In the genomic region with DNA sequence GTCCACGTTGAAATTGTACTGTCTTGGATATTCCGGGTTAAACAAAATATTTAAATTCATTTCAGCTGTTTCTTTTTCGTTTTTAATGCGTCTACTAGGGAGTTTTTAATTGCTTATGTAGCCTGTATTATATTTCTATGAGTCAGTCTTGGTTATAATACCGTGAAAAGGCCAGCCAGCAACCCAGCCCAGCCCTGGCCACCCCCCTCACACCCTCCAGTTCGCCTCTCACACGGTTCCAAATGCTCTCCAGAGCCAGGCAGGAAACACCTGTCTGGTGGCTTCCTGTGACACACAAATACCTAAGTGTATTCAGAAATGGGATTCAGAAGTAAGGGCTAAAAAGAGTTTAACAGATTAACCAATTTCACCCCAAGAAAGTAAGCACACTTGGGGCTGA, we compare ENCODE assay signal across 8 cellular contexts. TPM values are rescaled to one million over a fixed set of nuclear protein-coding genes. Genes with fewer than 3 reads are reported as not detected.
DNase-seq lines count a peak whose midpoint lies in the region; ATAC-seq and TF ChIP-seq lines count a peak whose summit lies in the region.

No MANE protein-coding gene starts in this region.

- TF ChIP-seq POLR2A in upper lobe of left lung (IDR thresholded peaks at IDR 0.05) (no peak), ovary (IDR thresholded peaks at IDR 0.05) (no peak)

- CTCF ChIA-PET in A673 (lab: Charles Lee), result interaction anchor here (0.7 kb wide), 1 partner anchor 113 kb away, joined by 3 read pairs; no protein-coding TSS in a partner anchor

- H3K4me3 ChIP-seq in A673 (ENCODE audit: low read depth, low read length, poor library complexity, severe bottlenecking), result no peak overlapping the region
- H3K4me3 ChIP-seq in upper lobe of left lung, result no peak overlapping the region
- H3K4me3 ChIP-seq in ovary, result no peak overlapping the region

- POLR2A ChIA-PET in A673 (lab: Charles Lee; ENCODE audit: low non-redundant PET), result interaction anchor here (0.6 kb wide), 1 partner anchor 1433 kb away, joined by 3 read pairs; no protein-coding TSS in a partner anchor

- TF ChIP-seq CTCF in A673 (conservative IDR thresholded peaks at IDR 0.05; ENCODE audit: low read depth, low read length) (no peak), upper lobe of left lung (IDR thresholded peaks at IDR 0.05) (no peak), ovary (IDR thresholded peaks at IDR 0.05) (no peak)

- H3K27ac ChIP-seq in A673 (ENCODE audit: low read depth, low read length, poor library complexity, severe bottlenecking) (no peak overlapping the region), upper lobe of left lung (peak overlapping the region in 3 of 4 donors; percentile 45 to 92 (median 76)), ovary (peak overlapping the region in 1 of 2 donors; percentile 10)

- intact Hi-C loops in A673 (cut with micrococcal nuclease; ENCODE audit: unreplicated experiment), result no loop called here
- intact Hi-C loops in ovary (cut with DNase I), result loop anchor here in 1 of 4 donors (5.0 kb wide), 1 partner anchor 36 kb away; no protein-coding TSS in a partner anchor

- H3K9me3 ChIP-seq in A673 (ENCODE audit: low read depth, low read length, poor library complexity, severe bottlenecking) (no peaks in the 10 kb centered on the region), upper lobe of left lung (no peaks in the 10 kb centered on the region), ovary (no peaks in the 10 kb centered on the region)

- H3K27me3 ChIP-seq in A673 (replicated peaks; ENCODE audit: insufficient read depth, low read depth, low read length, poor library complexity) (no peaks in the 10 kb centered on the region), upper lobe of left lung (no peaks in the 10 kb centered on the region), ovary (no peaks in the 10 kb centered on the region)

- DNase-seq in A673 (ENCODE audit: low spot score), result peak; percentile 32
- peak; percentile 51 for DNase-seq in NCI-H774 (lab: John Stamatoyannopoulos, UW)
- peak; percentile 50 for DNase-seq in fibroblast of gingiva (ENCODE audit: low read depth)
- peak in 1 of 2 donors; percentile 46 for DNase-seq in upper lobe of left lung
- no peak for DNase-seq in KG1 (lab: John Stamatoyannopoulos, UW)
- no peak for DNase-seq in ovary

- H3K4me1 ChIP-seq in A673 (ENCODE audit: insufficient read depth, low read length, poor library complexity, severe bottlenecking) (peaks cover 62% of the 10 kb centered on the region), upper lobe of left lung (peaks cover 44 to 86% (median 58%) of the 10 kb centered on the region in 4 donors), ovary (ENCODE audit: insufficient read depth) (peaks cover 35% of the 10 kb centered on the region)

- BruUV-seq in A673 (replicated peaks; lab: Mats Ljungman, UMichigan), result no TSS peak

- no peaks in the 10 kb centered on the region for H3K36me3 ChIP-seq in A673 (ENCODE audit: insufficient read depth, low read length, poor library complexity, severe bottlenecking)
- peaks cover 0 to 29% (median 0%) of the 10 kb centered on the region in 4 donors for H3K36me3 ChIP-seq in upper lobe of left lung
- no peaks in the 10 kb centered on the region for H3K36me3 ChIP-seq in ovary

- peak in 2 of 4 donors; percentile 56 to 62 for TF ChIP-seq EP300 in upper lobe of left lung (IDR thresholded peaks at IDR 0.05)
- no peak for TF ChIP-seq EP300 in ovary (IDR thresholded peaks at IDR 0.05)

- 41 to 47% methylated on average over 7 of the region's 7 CpGs for WGBS in upper lobe of left lung, 2 donors
- WGBS in ovary, 3 donors, result 13 to 16% (median 15%) methylated on average over 7 of the region's 7 CpGs

- peak; percentile 46 for ATAC-seq in GM21529 (IDR thresholded peaks at IDR 0.05; ENCODE audit: unreplicated experiment)
- ATAC-seq in upper lobe of left lung (ENCODE audit: low FRiP score in 2 of 2), result peak in 1 of 2 donors; percentile 73
- ATAC-seq in HG03354 (IDR thresholded peaks at IDR 0.05; ENCODE audit: poor library complexity, severe bottlenecking, unreplicated experiment), result no peak

RNA-seq across cellular contexts. Expression of a gene that starts 4.4 kb away (rescaled TPM):
- total RNA-seq in A673 (2021) (20.3 and 22.5 TPM in 2 replicates), upper lobe of left lung (100 to 1,000 TPM in 2 of 6 donors, 10 to 100 TPM in 4; 83.8 to 150 (median 94.7) TPM), ovary (100 to 1,000 TPM in 5 of 7 donors, 10 to 100 TPM in 2; 80.4 to 205 (median 142) TPM)
- polyA plus RNA-seq in ovary, result 100 to 1,000 TPM; 131 to 157 TPM

Comparison
In these comparisons a context has a peak if more than half of its experiments do, and no peak if none do; other contexts are left out.
1. DNase-seq: peak in A673 (single experiment), NCI-H774 (single experiment) and fibroblast of gingiva (single experiment); none in KG1 (single experiment) and ovary (0 of 5).